1 cellular context compared by ENCODE assay signal in the genomic region with DNA sequence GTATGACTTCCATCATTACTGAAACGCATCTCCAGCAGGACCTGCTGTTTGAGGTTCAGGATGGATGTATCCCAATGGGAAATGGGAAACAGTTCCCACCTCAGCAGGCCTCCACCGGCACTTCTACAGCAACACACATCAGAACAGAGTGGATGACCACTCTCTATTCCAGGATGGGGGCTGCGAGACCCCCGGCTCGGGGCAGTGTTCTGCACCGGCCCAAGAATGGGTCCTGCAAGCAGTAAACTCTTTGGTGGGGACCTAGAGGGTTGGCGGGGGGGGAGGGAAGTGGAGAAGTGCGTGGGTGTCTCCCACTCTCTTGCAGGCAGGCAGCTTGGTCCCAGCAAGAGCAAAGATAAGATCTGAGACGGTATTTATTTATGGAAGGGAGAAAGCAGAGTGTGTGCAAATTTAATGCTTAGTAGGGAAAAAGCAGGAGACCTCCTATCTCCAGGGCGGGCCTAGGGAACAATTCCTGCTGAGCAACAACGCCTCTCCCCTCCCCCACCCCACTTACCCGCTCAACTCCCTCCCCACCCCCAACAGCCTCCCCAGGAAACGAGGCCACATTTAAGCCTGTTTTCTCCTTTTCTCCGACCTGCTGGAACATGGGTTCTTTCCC.
TF ChIP-seq lines count a peak whose summit lies in the region.

No MANE protein-coding gene starts in this region.

TF ChIP-seq in HEK293, 187 proteins besides CTCF, POLR2A, EP300 and RAD21 (continued from another document):
- TF ChIP-seq ZXDB (tag by site-specific recombination; IDR thresholded peaks at IDR 0.05) (peak; percentile 50; the same call in 1 of the 2 replicates), ZNF133 (tag by site-specific recombination; IDR thresholded peaks at IDR 0.05) (no peak), ZNF341 (tag by site-specific recombination; IDR thresholded peaks at IDR 0.05; ENCODE audit: low read depth) (peak; percentile 6; the same call in 1 of the 2 replicates), ZNF394 (tag by site-specific recombination; IDR thresholded peaks at IDR 0.05; ENCODE audit: borderline replicate concordance) (no peak), ZNF843 (tag by site-specific recombination; IDR thresholded peaks at IDR 0.05) (0 out of 2 replicates have a peak, but pooled peaks have one; percentile 27), ZBTB7A (tag by site-specific recombination; IDR thresholded peaks at IDR 0.05; ENCODE audit: low read depth) (no peak), IKZF3 (tag by site-specific recombination; IDR thresholded peaks at IDR 0.05) (peak; percentile 49), PRDM6 (tag by site-specific recombination; IDR thresholded peaks at IDR 0.05) (peak; percentile 28; the same call in 1 of the 2 replicates)
